Comparison of ENCODE assay signal across 17 cellular contexts in the genomic region with DNA sequence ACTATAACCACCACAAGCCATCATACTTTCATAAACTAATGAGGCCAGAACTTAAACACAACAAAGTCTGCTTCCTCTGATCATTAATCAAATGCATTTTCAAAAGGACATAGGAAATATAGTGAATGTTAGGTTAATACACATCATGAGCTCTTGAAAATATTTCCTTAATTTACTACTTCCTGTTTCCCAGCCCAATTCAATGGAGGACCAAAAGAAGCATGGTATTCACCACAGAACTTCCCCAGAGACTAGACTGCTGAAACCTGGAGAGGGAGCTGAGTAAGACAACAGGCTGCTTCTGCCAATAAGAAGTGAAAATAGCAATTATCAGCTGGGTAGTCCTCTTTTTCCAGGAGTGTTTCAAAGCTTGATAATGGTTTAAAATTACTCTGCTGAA.
DNase-seq lines count a peak whose midpoint lies in the region; ATAC-seq and TF ChIP-seq lines count a peak whose summit lies in the region.
"Had no signal": no experiment of that assay in that cellular context is flagged by ENCODE, and none has a peak within 500 bp of the region (broad histone marks: within the 10 kb centered on the region; RNA-seq: fewer than 3 reads in every experiment).

No MANE protein-coding gene starts in this region.

- H3K4me3 ChIP-seq in ACC112 (ENCODE audit: low read depth, low read length) (no peak overlapping the region), GM23338 (no peak overlapping the region)
- H3K4me3 ChIP-seq: prostate gland had no signal

- H3K79me2 ChIP-seq in ACC112 (ENCODE audit: control insufficient read depth, insufficient read depth, low read length, unreplicated experiment) (no peaks in the 10 kb centered on the region), GM23338 (replicated peaks; ENCODE audit: insufficient read depth) (no peaks in the 10 kb centered on the region)

- H3K9me2 ChIP-seq in GM23338 (ENCODE audit: insufficient read depth), result no peaks in the 10 kb centered on the region
- H3K9me2 ChIP-seq: SK-N-SH had no signal

- no peaks in the 10 kb centered on the region for H3K9me3 Mint-ChIP-seq in GM23338
- H3K9me3 Mint-ChIP-seq: activated B cell treated with CpG ODN at 0.5 μM for 24 hours; activated T-cell treated with anti-CD3 and anti-CD28 coated beads, Interleukin-2, amount 50 U/mL, for 24 hours; stimulated activated effector memory CD8-positive, alpha-beta T cell treated with anti-CD3 and anti-CD28 coated beads, Interleukin-12 subunit alpha, Interleukin-12 subunit beta, amount 100 ng/mL, for 72 hours had no signal

- no peaks in the 10 kb centered on the region for H3K36me3 ChIP-seq in ACC112 (ENCODE audit: insufficient read depth, low read length)
- no peaks in the 10 kb centered on the region for H3K36me3 ChIP-seq in GM23338 (ENCODE audit: insufficient read depth)
- H3K36me3 ChIP-seq: prostate gland had no signal

- H4K20me1 ChIP-seq in GM23338 (replicated peaks; ENCODE audit: insufficient read depth), result no peaks in the 10 kb centered on the region

- H3K4me1 Mint-ChIP-seq in GM23338, result peaks cover 16% of the 10 kb centered on the region
- H3K4me1 Mint-ChIP-seq: activated B cell treated with CpG ODN at 0.5 μM for 24 hours; stimulated activated effector memory CD8-positive, alpha-beta T cell treated with anti-CD3 and anti-CD28 coated beads, Interleukin-12 subunit alpha, Interleukin-12 subunit beta, amount 100 ng/mL, for 72 hours had no signal

- H3K27ac ChIP-seq in ACC112 (ENCODE audit: low read depth, low read length), result peak overlapping the region; percentile 60
- H3K27ac ChIP-seq in GM23338 (ENCODE audit: low read depth), result peak overlapping the region; percentile 43; the same call in 1 of the 2 replicates
- H3K27ac ChIP-seq: HL-60, prostate gland had no signal

- ATAC-seq in GM23338 (no peak), left lobe of liver (no peak), HG03095 (IDR thresholded peaks at IDR 0.05; ENCODE audit: unreplicated experiment) (no peak)
- ATAC-seq: stimulated activated effector memory CD8-positive, alpha-beta T cell treated with anti-CD3 and anti-CD28 coated beads, Interleukin-12 subunit alpha, Interleukin-12 subunit beta, amount 100 ng/mL, for 72 hours had no signal

- no peak for TF ChIP-seq CTCF in GM23338 (conservative IDR thresholded peaks at IDR 0.05; ENCODE audit: low read depth in 2 of 2)

- H3K27me3 ChIP-seq in ACC112 (ENCODE audit: insufficient read depth, low read length) (no peaks in the 10 kb centered on the region), GM23338 (ENCODE audit: insufficient read depth) (no peaks in the 10 kb centered on the region)

- H3K36me3 Mint-ChIP-seq in GM23338 (ENCODE audit: low read depth), result no peaks in the 10 kb centered on the region
- H3K36me3 Mint-ChIP-seq: stimulated activated effector memory CD8-positive, alpha-beta T cell treated with anti-CD3 and anti-CD28 coated beads, Interleukin-12 subunit alpha, Interleukin-12 subunit beta, amount 100 ng/mL, for 72 hours had no signal

- no peak overlapping the region for H3K4me2 ChIP-seq in GM23338
- H3K4me2 ChIP-seq: SK-N-SH had no signal

- H3K4me3 Mint-ChIP-seq in GM23338, result no peak overlapping the region
- H3K4me3 Mint-ChIP-seq: activated B cell treated with CpG ODN at 0.5 μM for 24 hours; activated T-cell treated with anti-CD3 and anti-CD28 coated beads, Interleukin-2, amount 50 U/mL, for 24 hours; stimulated activated effector memory CD8-positive, alpha-beta T cell treated with anti-CD3 and anti-CD28 coated beads, Interleukin-12 subunit alpha, Interleukin-12 subunit beta, amount 100 ng/mL, for 72 hours had no signal

- H3K27ac Mint-ChIP-seq in GM23338, result peak overlapping the region; percentile 82; the same call in 1 of the 2 replicates
- H3K27ac Mint-ChIP-seq: activated B cell treated with CpG ODN at 0.5 μM for 24 hours; activated T-cell treated with anti-CD3 and anti-CD28 coated beads, Interleukin-2, amount 50 U/mL, for 24 hours; stimulated activated effector memory CD8-positive, alpha-beta T cell treated with anti-CD3 and anti-CD28 coated beads, Interleukin-12 subunit alpha, Interleukin-12 subunit beta, amount 100 ng/mL, for 72 hours had no signal

- in situ Hi-C loops in SK-MEL-5 (cut with HindIII; ENCODE audit: low pct_unique_long_range_greater_than_20kb, low sequenced_read_pairs), result no loop called here

- no peaks in the 10 kb centered on the region for H3K27me3 Mint-ChIP-seq in GM23338 (ENCODE audit: insufficient read depth, low read depth, poor library complexity)
- H3K27me3 Mint-ChIP-seq: activated B cell treated with CpG ODN at 0.5 μM for 24 hours; activated T-cell treated with anti-CD3 and anti-CD28 coated beads, Interleukin-2, amount 50 U/mL, for 24 hours had no signal

- H2AFZ ChIP-seq in ACC112 (ENCODE audit: low read length, unreplicated experiment), result no peak overlapping the region
- H2AFZ ChIP-seq in GM23338, result no peak overlapping the region

- H3F3A ChIP-seq in GM23338 (replicated peaks; ENCODE audit: low read depth), result no peaks in the 10 kb centered on the region

- peaks cover 16% of the 10 kb centered on the region for H3K4me1 ChIP-seq in ACC112 (ENCODE audit: control insufficient read depth, insufficient read depth, low read length, unreplicated experiment)
- H3K4me1 ChIP-seq in GM23338 (ENCODE audit: insufficient read depth), result peaks cover 10% of the 10 kb centered on the region
- H3K4me1 ChIP-seq: prostate gland had no signal

- DNase-seq in GM23338 (ENCODE audit: low spot score) (peak; percentile 8), SK-MEL-5 (ENCODE audit: low read depth, low spot score) (peak; percentile 27), glomerular visceral epithelial cell (ENCODE audit: extremely low spot score) (peak; percentile 31), NCI-H1694 treated with DMSO at 0.1 percent for 48 hours (lab: John Stamatoyannopoulos, UW) (no peak), left lobe of liver (ENCODE audit: low spot score) (no peak), iPS-NIHi11 (ENCODE audit: low spot score) (no peak)
- DNase-seq: activated B cell treated with CpG ODN at 0.5 μM for 24 hours; activated T-cell treated with anti-CD3 and anti-CD28 coated beads, Interleukin-2, amount 50 U/mL, for 24 hours; anterior cingulate cortex; NCI-H1105 treated with DMSO at 0.1 percent for 48 hours; NCI-H526 treated with DMSO at 0.1 percent for 48 hours; SK-N-SH had no signal

TF ChIP-seq in GM23338, 12 proteins besides CTCF, POLR2A, EP300 and RAD21:
- no peak for TF ChIP-seq ZNF331 (CRISPR knock-in tag; IDR thresholded peaks at IDR 0.05; ENCODE audit: low read depth)
- TF ChIP-seq, protein P1, sequence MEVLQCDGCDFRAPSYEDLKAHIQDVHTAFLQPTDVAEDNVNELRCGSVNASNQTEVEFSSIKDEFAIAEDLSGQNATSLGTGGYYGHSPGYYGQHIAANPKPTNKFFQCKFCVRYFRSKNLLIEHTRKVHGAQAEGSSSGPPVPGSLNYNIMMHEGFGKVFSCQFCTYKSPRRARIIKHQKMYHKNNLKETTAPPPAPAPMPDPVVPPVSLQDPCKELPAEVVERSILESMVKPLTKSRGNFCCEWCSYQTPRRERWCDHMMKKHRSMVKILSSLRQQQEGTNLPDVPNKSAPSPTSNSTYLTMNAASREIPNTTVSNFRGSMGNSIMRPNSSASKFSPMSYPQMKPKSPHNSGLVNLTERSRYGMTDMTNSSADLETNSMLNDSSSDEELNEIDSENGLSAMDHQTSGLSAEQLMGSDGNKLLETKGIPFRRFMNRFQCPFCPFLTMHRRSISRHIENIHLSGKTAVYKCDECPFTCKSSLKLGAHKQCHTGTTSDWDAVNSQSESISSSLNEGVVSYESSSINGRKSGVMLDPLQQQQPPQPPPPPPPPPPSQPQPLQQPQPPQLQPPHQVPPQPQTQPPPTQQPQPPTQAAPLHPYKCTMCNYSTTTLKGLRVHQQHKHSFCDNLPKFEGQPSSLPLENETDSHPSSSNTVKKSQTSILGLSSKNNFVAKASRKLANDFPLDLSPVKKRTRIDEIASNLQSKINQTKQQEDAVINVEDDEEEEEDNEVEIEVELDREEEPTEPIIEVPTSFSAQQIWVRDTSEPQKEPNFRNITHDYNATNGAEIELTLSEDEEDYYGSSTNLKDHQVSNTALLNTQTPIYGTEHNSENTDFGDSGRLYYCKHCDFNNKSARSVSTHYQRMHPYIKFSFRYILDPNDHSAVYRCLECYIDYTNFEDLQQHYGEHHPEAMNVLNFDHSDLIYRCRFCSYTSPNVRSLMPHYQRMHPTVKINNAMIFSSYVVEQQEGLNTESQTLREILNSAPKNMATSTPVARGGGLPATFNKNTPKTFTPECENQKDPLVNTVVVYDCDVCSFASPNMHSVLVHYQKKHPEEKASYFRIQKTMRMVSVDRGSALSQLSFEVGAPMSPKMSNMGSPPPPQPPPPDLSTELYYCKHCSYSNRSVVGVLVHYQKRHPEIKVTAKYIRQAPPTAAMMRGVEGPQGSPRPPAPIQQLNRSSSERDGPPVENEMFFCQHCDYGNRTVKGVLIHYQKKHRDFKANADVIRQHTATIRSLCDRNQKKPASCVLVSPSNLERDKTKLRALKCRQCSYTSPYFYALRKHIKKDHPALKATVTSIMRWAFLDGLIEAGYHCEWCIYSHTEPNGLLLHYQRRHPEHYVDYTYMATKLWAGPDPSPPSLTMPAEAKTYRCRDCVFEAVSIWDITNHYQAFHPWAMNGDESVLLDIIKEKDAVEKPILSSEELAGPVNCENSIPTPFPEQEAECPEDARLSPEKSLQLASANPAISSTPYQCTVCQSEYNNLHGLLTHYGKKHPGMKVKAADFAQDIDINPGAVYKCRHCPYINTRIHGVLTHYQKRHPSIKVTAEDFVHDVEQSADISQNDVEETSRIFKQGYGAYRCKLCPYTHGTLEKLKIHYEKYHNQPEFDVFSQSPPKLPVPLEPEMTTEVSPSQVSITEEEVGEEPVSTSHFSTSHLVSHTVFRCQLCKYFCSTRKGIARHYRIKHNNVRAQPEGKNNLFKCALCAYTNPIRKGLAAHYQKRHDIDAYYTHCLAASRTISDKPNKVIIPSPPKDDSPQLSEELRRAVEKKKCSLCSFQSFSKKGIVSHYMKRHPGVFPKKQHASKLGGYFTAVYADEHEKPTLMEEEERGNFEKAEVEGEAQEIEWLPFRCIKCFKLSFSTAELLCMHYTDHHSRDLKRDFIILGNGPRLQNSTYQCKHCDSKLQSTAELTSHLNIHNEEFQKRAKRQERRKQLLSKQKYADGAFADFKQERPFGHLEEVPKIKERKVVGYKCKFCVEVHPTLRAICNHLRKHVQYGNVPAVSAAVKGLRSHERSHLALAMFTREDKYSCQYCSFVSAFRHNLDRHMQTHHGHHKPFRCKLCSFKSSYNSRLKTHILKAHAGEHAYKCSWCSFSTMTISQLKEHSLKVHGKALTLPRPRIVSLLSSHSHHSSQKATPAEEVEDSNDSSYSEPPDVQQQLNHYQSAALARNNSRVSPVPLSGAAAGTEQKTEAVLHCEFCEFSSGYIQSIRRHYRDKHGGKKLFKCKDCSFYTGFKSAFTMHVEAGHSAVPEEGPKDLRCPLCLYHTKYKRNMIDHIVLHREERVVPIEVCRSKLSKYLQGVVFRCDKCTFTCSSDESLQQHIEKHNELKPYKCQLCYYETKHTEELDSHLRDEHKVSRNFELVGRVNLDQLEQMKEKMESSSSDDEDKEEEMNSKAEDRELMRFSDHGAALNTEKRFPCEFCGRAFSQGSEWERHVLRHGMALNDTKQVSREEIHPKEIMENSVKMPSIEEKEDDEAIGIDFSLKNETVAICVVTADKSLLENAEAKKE (CRISPR knock-in tag; IDR thresholded peaks at IDR 0.05), result no peak
- TF ChIP-seq POLR2AphosphoS5 (IDR thresholded peaks at IDR 0.05; ENCODE audit: low read depth), result no peak

Comparison
In these comparisons a context has a peak if more than half of its experiments do, and no peak if none do; other contexts are left out.
1. DNase-seq: peak in GM23338 (single experiment), SK-MEL-5 (single experiment) and glomerular visceral epithelial cell (single experiment); none in NCI-H1694 treated with DMSO at 0.1 percent for 48 hours (single experiment), left lobe of liver (single experiment) and iPS-NIHi11 (single experiment).